In the genomic region with DNA sequence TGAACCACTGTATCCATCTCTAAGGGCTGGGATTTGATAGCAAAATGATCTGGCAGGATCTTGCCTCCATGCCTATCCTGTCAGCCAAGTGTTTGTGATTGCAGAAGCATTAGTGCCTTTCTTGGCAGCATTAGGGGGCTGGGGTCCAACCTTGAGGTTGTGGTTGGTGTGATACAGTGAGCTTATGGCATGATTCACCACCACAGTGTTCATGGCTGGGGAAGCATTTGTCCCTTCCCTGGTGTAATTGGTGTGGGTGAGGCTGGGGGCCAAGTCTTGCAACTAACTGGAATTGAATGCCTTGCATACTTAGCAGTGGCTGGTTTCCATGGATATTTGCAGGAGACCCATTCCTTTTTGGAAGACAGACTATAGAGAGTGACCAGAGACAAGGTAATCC, we compare ENCODE assay signal across 14 cellular contexts.
DNase-seq lines count a peak whose midpoint lies in the region; ATAC-seq, FAIRE-seq and TF ChIP-seq lines count a peak whose summit lies in the region.
"Had no signal": no experiment of that assay in that cellular context is flagged by ENCODE, and none has a peak within 500 bp of the region (broad histone marks: within the 10 kb centered on the region; RNA-seq: fewer than 3 reads in every experiment).

No MANE protein-coding gene starts in this region.

- no peak for DNase-seq in H54 (ENCODE audit: insufficient read length, low spot score)
- peak; percentile 52 for DNase-seq in left cardiac atrium
- DNase-seq in stromal cell of bone marrow (ENCODE audit: low read depth) = peak; percentile 92
- no peak for DNase-seq in NAMALWA (ENCODE audit: low spot score)
- DNase-seq in NCI-H82 (lab: John Stamatoyannopoulos, UW) = no peak
- DNase-seq in NCI-H187 (lab: John Stamatoyannopoulos, UW) = no peak
- DNase-seq: activated CD8-positive, alpha-beta memory T cell treated with anti-CD3 and anti-CD28 coated beads, Interleukin-2, amount 10 ng/mL, durations not matched to agents 7 days and 5 days; Karpas-422; NCI-H510A treated with DMSO at 0.1 percent for 48 hours had no signal

- intact Hi-C loops in left cardiac atrium (cut with DNase I) = no loop called here

- TF ChIP-seq CTCF in VCaP (conservative IDR thresholded peaks at IDR 0.05) = no peak

- no peak for TF ChIP-seq POLR2A in H54 (IDR thresholded peaks at IDR 0.05; ENCODE audit: low read depth, low read length)

- ATAC-seq in left cardiac atrium = peak; percentile 68 to 92
- no peak for ATAC-seq in HG02610 (IDR thresholded peaks at IDR 0.05; ENCODE audit: unreplicated experiment)
- ATAC-seq: activated CD8-positive, alpha-beta memory T cell treated with anti-CD3 and anti-CD28 coated beads, Interleukin-2, amount 10 ng/mL, durations not matched to agents 7 days and 5 days had no signal

- H3K27ac ChIP-seq in VCaP = peak overlapping the region; percentile 39; the same call in 1 of the 2 replicates
- H3K27ac ChIP-seq: ascending aorta had no signal

- peak; percentile 78 for FAIRE-seq in H54 (lab: Jason Lieb, UNC)
- FAIRE-seq: frontal cortex, GM18507 had no signal

Comparison
In these comparisons a context has a peak if more than half of its experiments do, and no peak if none do; other contexts are left out.
1. DNase-seq: peak in left cardiac atrium (single experiment) and stromal cell of bone marrow (single experiment); none in H54 (single experiment), NAMALWA (single experiment), NCI-H82 (single experiment) and NCI-H187 (0 of 2).